1 cellular context compared by ENCODE assay signal in genomic region chr17:79987890-79988162, GRCh38.
TF ChIP-seq lines count a peak whose summit lies in the region.

No MANE protein-coding gene starts in this region.

TF ChIP-seq in GM23338, 12 proteins besides CTCF, POLR2A, EP300 and RAD21 (continued from another document):
- TF ChIP-seq ZNF462 (CRISPR knock-in tag; IDR thresholded peaks at IDR 0.05) (no peak), ZNF114 (CRISPR knock-in tag; IDR thresholded peaks at IDR 0.05) (no peak), EZH2phosphoT487 (IDR thresholded peaks at IDR 0.05; ENCODE audit: unreplicated experiment) (no peak), JUNB (IDR thresholded peaks at IDR 0.05; ENCODE audit: unreplicated experiment) (no peak), STAT1 (IDR thresholded peaks at IDR 0.05; ENCODE audit: unreplicated experiment) (no peak), CREB1 (CRISPR knock-in tag; IDR thresholded peaks at IDR 0.05; ENCODE audit: low read depth) (no peak), POLR2AphosphoS5 (IDR thresholded peaks at IDR 0.05; ENCODE audit: low read depth) (no peak)
- TF ChIP-seq, protein P1, sequence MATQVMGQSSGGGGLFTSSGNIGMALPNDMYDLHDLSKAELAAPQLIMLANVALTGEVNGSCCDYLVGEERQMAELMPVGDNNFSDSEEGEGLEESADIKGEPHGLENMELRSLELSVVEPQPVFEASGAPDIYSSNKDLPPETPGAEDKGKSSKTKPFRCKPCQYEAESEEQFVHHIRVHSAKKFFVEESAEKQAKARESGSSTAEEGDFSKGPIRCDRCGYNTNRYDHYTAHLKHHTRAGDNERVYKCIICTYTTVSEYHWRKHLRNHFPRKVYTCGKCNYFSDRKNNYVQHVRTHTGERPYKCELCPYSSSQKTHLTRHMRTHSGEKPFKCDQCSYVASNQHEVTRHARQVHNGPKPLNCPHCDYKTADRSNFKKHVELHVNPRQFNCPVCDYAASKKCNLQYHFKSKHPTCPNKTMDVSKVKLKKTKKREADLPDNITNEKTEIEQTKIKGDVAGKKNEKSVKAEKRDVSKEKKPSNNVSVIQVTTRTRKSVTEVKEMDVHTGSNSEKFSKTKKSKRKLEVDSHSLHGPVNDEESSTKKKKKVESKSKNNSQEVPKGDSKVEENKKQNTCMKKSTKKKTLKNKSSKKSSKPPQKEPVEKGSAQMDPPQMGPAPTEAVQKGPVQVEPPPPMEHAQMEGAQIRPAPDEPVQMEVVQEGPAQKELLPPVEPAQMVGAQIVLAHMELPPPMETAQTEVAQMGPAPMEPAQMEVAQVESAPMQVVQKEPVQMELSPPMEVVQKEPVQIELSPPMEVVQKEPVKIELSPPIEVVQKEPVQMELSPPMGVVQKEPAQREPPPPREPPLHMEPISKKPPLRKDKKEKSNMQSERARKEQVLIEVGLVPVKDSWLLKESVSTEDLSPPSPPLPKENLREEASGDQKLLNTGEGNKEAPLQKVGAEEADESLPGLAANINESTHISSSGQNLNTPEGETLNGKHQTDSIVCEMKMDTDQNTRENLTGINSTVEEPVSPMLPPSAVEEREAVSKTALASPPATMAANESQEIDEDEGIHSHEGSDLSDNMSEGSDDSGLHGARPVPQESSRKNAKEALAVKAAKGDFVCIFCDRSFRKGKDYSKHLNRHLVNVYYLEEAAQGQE (IDR thresholded peaks at IDR 0.05; ENCODE audit: unreplicated experiment) = no peak
- TF ChIP-seq, protein P2, sequence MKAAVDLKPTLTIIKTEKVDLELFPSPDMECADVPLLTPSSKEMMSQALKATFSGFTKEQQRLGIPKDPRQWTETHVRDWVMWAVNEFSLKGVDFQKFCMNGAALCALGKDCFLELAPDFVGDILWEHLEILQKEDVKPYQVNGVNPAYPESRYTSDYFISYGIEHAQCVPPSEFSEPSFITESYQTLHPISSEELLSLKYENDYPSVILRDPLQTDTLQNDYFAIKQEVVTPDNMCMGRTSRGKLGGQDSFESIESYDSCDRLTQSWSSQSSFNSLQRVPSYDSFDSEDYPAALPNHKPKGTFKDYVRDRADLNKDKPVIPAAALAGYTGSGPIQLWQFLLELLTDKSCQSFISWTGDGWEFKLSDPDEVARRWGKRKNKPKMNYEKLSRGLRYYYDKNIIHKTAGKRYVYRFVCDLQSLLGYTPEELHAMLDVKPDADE (IDR thresholded peaks at IDR 0.05) = no peak
